8 cellular contexts compared by ENCODE assay signal in genomic region chr5:153496835-153497234, GRCh38. TPM values are rescaled to one million over a fixed set of nuclear protein-coding genes. Genes with fewer than 3 reads are reported as not detected.
DNase-seq lines count a peak whose midpoint lies in the region; ATAC-seq and TF ChIP-seq lines count a peak whose summit lies in the region.

No MANE protein-coding gene starts in this region.

- no peak overlapping the region for H3K4me2 ChIP-seq in parathyroid adenoma (ENCODE audit: low read length)

- no peak overlapping the region for H3K4me3 Mint-ChIP-seq in activated T-cell treated with anti-CD3 and anti-CD28 coated beads, Interleukin-2, amount 50 U/mL, for 72 hours
- H3K4me3 Mint-ChIP-seq in activated CD4-positive, alpha-beta T cell treated with anti-CD3 and anti-CD28 coated beads for 36 hours = no peak overlapping the region

- H3K27me3 Mint-ChIP-seq in activated T-cell treated with anti-CD3 and anti-CD28 coated beads, Interleukin-2, amount 50 U/mL, for 72 hours (ENCODE audit: low read depth) = peaks cover 5% of the 10 kb centered on the region
- H3K27me3 Mint-ChIP-seq in activated CD4-positive, alpha-beta T cell treated with anti-CD3 and anti-CD28 coated beads for 36 hours = peaks cover 8% of the 10 kb centered on the region

- no peak overlapping the region for H3K27ac Mint-ChIP-seq in activated T-cell treated with anti-CD3 and anti-CD28 coated beads, Interleukin-2, amount 50 U/mL, for 72 hours
- no peak overlapping the region for H3K27ac Mint-ChIP-seq in activated CD4-positive, alpha-beta T cell treated with anti-CD3 and anti-CD28 coated beads for 36 hours

- no peaks in the 10 kb centered on the region for H3K79me2 ChIP-seq in parathyroid adenoma

- intact Hi-C loops in activated CD4-positive, alpha-beta T cell treated with anti-CD3 and anti-CD28 coated beads for 36 hours (cut with DNase I, micrococcal nuclease) = loop anchor here (1.0 to 10.0 kb wide), 2 partner anchors 468 kb away; no protein-coding TSS in a partner anchor

- peak; percentile 60 for DNase-seq in NCI-H748 (lab: John Stamatoyannopoulos, UW; ENCODE audit: unreplicated experiment)
- no peak for DNase-seq in NCI-H748 treated with DMSO at 0.1 percent for 48 hours (lab: John Stamatoyannopoulos, UW)
- peak; percentile 41 for DNase-seq in NAMALWA (ENCODE audit: low spot score)
- DNase-seq in dermis blood vessel endothelial cell = peak; percentile 60
- DNase-seq in activated T-cell treated with anti-CD3 and anti-CD28 coated beads, Interleukin-2, amount 50 U/mL, for 72 hours = no peak
- no peak for DNase-seq in activated CD4-positive, alpha-beta T cell treated with anti-CD3 and anti-CD28 coated beads for 36 hours
- no peak for DNase-seq in NCI-H510A (lab: John Stamatoyannopoulos, UW)

- no peaks in the 10 kb centered on the region for H3K36me3 ChIP-seq in parathyroid adenoma (ENCODE audit: control insufficient read depth, insufficient read depth, low read length)

- H3K27me3 ChIP-seq in parathyroid adenoma (ENCODE audit: control insufficient read depth, insufficient read depth, low read length) = no peaks in the 10 kb centered on the region

- no peaks in the 10 kb centered on the region for H3K9me3 ChIP-seq in parathyroid adenoma (ENCODE audit: control insufficient read depth, low read length)

- H3K4me1 ChIP-seq in parathyroid adenoma = no peaks in the 10 kb centered on the region

- TF ChIP-seq CTCF in parathyroid adenoma (IDR thresholded peaks at IDR 0.05) = peak; percentile 31

- H3K4me1 Mint-ChIP-seq in activated T-cell treated with anti-CD3 and anti-CD28 coated beads, Interleukin-2, amount 50 U/mL, for 72 hours (ENCODE audit: low read depth) = no peaks in the 10 kb centered on the region
- no peaks in the 10 kb centered on the region for H3K4me1 Mint-ChIP-seq in activated CD4-positive, alpha-beta T cell treated with anti-CD3 and anti-CD28 coated beads for 36 hours

- H3K36me3 Mint-ChIP-seq in activated T-cell treated with anti-CD3 and anti-CD28 coated beads, Interleukin-2, amount 50 U/mL, for 72 hours (ENCODE audit: insufficient read depth in 2 of 2) = no peaks in the 10 kb centered on the region
- no peaks in the 10 kb centered on the region for H3K36me3 Mint-ChIP-seq in activated CD4-positive, alpha-beta T cell treated with anti-CD3 and anti-CD28 coated beads for 36 hours (ENCODE audit: low read depth)

- POLR2A ChIA-PET in activated CD4-positive, alpha-beta T cell treated with anti-CD3 and anti-CD28 coated beads for 36 hours (lab: Charles Lee) = no interaction called here

- H3K27ac ChIP-seq in parathyroid adenoma = no peak overlapping the region

- no peak overlapping the region for H3K9ac ChIP-seq in parathyroid adenoma

- ATAC-seq in activated T-cell treated with anti-CD3 and anti-CD28 coated beads, Interleukin-2, amount 50 U/mL, for 72 hours (replicated peaks in 1 of 2) = no peak
- no peak for ATAC-seq in activated CD4-positive, alpha-beta T cell treated with anti-CD3 and anti-CD28 coated beads for 36 hours

- no peak overlapping the region for H2AFZ ChIP-seq in parathyroid adenoma

- no peaks in the 10 kb centered on the region for H3K9me3 Mint-ChIP-seq in activated T-cell treated with anti-CD3 and anti-CD28 coated beads, Interleukin-2, amount 50 U/mL, for 72 hours
- H3K9me3 Mint-ChIP-seq in activated CD4-positive, alpha-beta T cell treated with anti-CD3 and anti-CD28 coated beads for 36 hours (ENCODE audit: low read depth) = no peaks in the 10 kb centered on the region

- CTCF ChIA-PET in activated CD4-positive, alpha-beta T cell treated with anti-CD3 and anti-CD28 coated beads for 36 hours (lab: Charles Lee) = interaction anchor here (0.8 kb wide), 1 partner anchor 468 kb away, joined by 3 read pairs; no protein-coding TSS in a partner anchor

- H3K4me3 ChIP-seq in parathyroid adenoma (ENCODE audit: low read depth, low read length) = no peak overlapping the region

RNA-seq across cellular contexts. Expression of gene GRIA1, which starts 6.4 kb away (rescaled TPM):
- not detected in 2 replicates for total RNA-seq in dermis blood vessel endothelial cell
- total RNA-seq in activated T-cell treated with anti-CD3 and anti-CD28 coated beads, Interleukin-2, amount 50 U/mL, for 72 hours = not detected
- not detected for total RNA-seq in activated CD4-positive, alpha-beta T cell treated with anti-CD3 and anti-CD28 coated beads for 36 hours

Comparison
In these comparisons a context has a peak if more than half of its experiments do, and no peak if none do; other contexts are left out.
1. DNase-seq: peak in NCI-H748 (single experiment), NAMALWA (single experiment) and dermis blood vessel endothelial cell (single experiment); none in NCI-H748 treated with DMSO at 0.1 percent for 48 hours (single experiment), activated T-cell treated with anti-CD3 and anti-CD28 coated beads, Interleukin-2, amount 50 U/mL, for 72 hours (0 of 2), activated CD4-positive, alpha-beta T cell treated with anti-CD3 and anti-CD28 coated beads for 36 hours (single experiment) and NCI-H510A (single experiment).